Comparison of ENCODE assay signal across 27 cellular contexts in genomic region chr11:134880788-134881187, GRCh38.
"Had no signal": no experiment of that assay in that cellular context is flagged by ENCODE, and none has a peak within 500 bp of the region (broad histone marks: within the 10 kb centered on the region; RNA-seq: fewer than 3 reads in every experiment).

No MANE protein-coding gene starts in this region.

- DNase-seq: stimulated activated CD4-positive, alpha-beta T cell treated with anti-CD3 and anti-CD28 coated beads, Interleukin-2, amount 100 ng/mL, for 48 hours; stimulated activated CD4-positive, alpha-beta T cell treated with anti-CD3 and anti-CD28 coated beads, Interleukin-4, amount 100 ng/mL, for 1 hour; stimulated activated CD4-positive, alpha-beta T cell treated with anti-CD3 and anti-CD28 coated beads, Interleukin-4, amount 100 ng/mL, for 24 hours; stimulated activated CD4-positive, alpha-beta T cell treated with anti-CD3 and anti-CD28 coated beads, Interleukin-4, amount 100 ng/mL, for 4 hours; stimulated activated CD8-positive, alpha-beta memory T cell treated with anti-CD3 and anti-CD28 coated beads, Interleukin-4, amount 100 ng/mL, for 48 hours; stimulated activated naive B cell treated with anti-CD40 and anti-IgM and Interleukin-4, amounts not matched to agents 10 μg/mL and 1 μg/mL and 100 μg/mL, for 72 hours; stimulated activated naive CD4-positive, alpha-beta T cell; stimulated activated naive CD4-positive, alpha-beta T cell treated with Interleukin-2 at 50 U/mL for 16 hours; stimulated activated naive CD8-positive, alpha-beta T cell treated with anti-CD3 and anti-CD28 coated beads, Interleukin-15, amount 100 ng/mL, for 72 hours; stimulated activated naive CD8-positive, alpha-beta T cell treated with anti-CD3 and anti-CD28 coated beads, Interleukin-15, Interleukin-2, amounts not matched to agents 100 U/mL and 50 U/mL, for 24 hours; stomach; substantia nigra; testis; thyroid gland; tibial artery; transverse colon; trophoblast cell; upper lobe of left lung; upper lobe of right lung; uterus had no signal

- H3K27ac Mint-ChIP-seq: stimulated activated effector memory CD8-positive, alpha-beta T cell treated with anti-CD3 and anti-CD28 coated beads, Interleukin-12 subunit alpha, Interleukin-12 subunit beta, amount 100 ng/mL, for 72 hours; stimulated activated memory B cell treated with anti-CD40 and anti-IgM and Interleukin-4, amounts not matched to agents 10 μg/mL and 1 μg/mL and 100 μg/mL, for 72 hours; stimulated activated naive B cell treated with anti-CD40 and anti-IgM and Interleukin-4, amounts not matched to agents 10 μg/mL and 1 μg/mL and 100 μg/mL, for 72 hours; stimulated activated naive CD8-positive, alpha-beta T cell treated with anti-CD3 and anti-CD28 coated beads, Interleukin-15, Interleukin-2, amounts not matched to agents 100 ng/mL and 50 ng/mL, for 24 hours had no signal

- H3K9me3 ChIP-seq: stomach, suprapubic skin, testis, thoracic aorta, thyroid gland, tibial artery, tibial nerve, transverse colon, upper lobe of left lung, upper lobe of right lung, uterus, vagina had no signal

- H3K4me3 ChIP-seq: stomach, suprapubic skin, testis, thoracic aorta, thyroid gland, tibial artery, tibial nerve, transverse colon, upper lobe of left lung, upper lobe of right lung, uterus, vagina had no signal

- H3K4me1 ChIP-seq: stomach, suprapubic skin, testis, thyroid gland, tibial artery, tibial nerve, transverse colon, upper lobe of left lung, upper lobe of right lung, uterus, vagina had no signal

- H3K9me3 Mint-ChIP-seq: stimulated activated effector memory CD8-positive, alpha-beta T cell treated with anti-CD3 and anti-CD28 coated beads, Interleukin-12 subunit alpha, Interleukin-12 subunit beta, amount 100 ng/mL, for 72 hours; stimulated activated memory B cell treated with anti-CD40 and anti-IgM and Interleukin-4, amounts not matched to agents 10 μg/mL and 1 μg/mL and 100 μg/mL, for 72 hours; stimulated activated naive B cell treated with anti-CD40 and anti-IgM and Interleukin-4, amounts not matched to agents 10 μg/mL and 1 μg/mL and 100 μg/mL, for 72 hours; stimulated activated naive CD8-positive, alpha-beta T cell treated with anti-CD3 and anti-CD28 coated beads, Interleukin-15, amount 100 ng/mL, for 72 hours; stimulated activated naive CD8-positive, alpha-beta T cell treated with anti-CD3 and anti-CD28 coated beads, Interleukin-15, Interleukin-2, amounts not matched to agents 100 ng/mL and 50 ng/mL, for 24 hours had no signal

- H3K27ac ChIP-seq: stomach, suprapubic skin, testis, thoracic aorta, thyroid gland, tibial artery, tibial nerve, transverse colon, upper lobe of left lung, upper lobe of right lung, uterus, vagina had no signal

- H3K36me3 Mint-ChIP-seq: stimulated activated effector memory CD8-positive, alpha-beta T cell treated with anti-CD3 and anti-CD28 coated beads, Interleukin-12 subunit alpha, Interleukin-12 subunit beta, amount 100 ng/mL, for 72 hours; stimulated activated memory B cell treated with anti-CD40 and anti-IgM and Interleukin-4, amounts not matched to agents 10 μg/mL and 1 μg/mL and 100 μg/mL, for 72 hours; stimulated activated naive B cell treated with anti-CD40 and anti-IgM and Interleukin-4, amounts not matched to agents 10 μg/mL and 1 μg/mL and 100 μg/mL, for 72 hours had no signal

- H3K36me3 ChIP-seq: stomach, suprapubic skin, thoracic aorta, thyroid gland, tibial artery, tibial nerve, transverse colon, upper lobe of left lung, upper lobe of right lung, uterus, vagina had no signal

- H3K4me3 Mint-ChIP-seq: stimulated activated effector memory CD8-positive, alpha-beta T cell treated with anti-CD3 and anti-CD28 coated beads, Interleukin-12 subunit alpha, Interleukin-12 subunit beta, amount 100 ng/mL, for 72 hours; stimulated activated memory B cell treated with anti-CD40 and anti-IgM and Interleukin-4, amounts not matched to agents 10 μg/mL and 1 μg/mL and 100 μg/mL, for 72 hours; stimulated activated naive B cell treated with anti-CD40 and anti-IgM and Interleukin-4, amounts not matched to agents 10 μg/mL and 1 μg/mL and 100 μg/mL, for 72 hours; stimulated activated naive CD8-positive, alpha-beta T cell treated with anti-CD3 and anti-CD28 coated beads, Interleukin-15, amount 100 ng/mL, for 72 hours; stimulated activated naive CD8-positive, alpha-beta T cell treated with anti-CD3 and anti-CD28 coated beads, Interleukin-15, Interleukin-2, amounts not matched to agents 100 ng/mL and 50 ng/mL, for 24 hours had no signal

- ATAC-seq: stimulated activated effector memory CD8-positive, alpha-beta T cell treated with anti-CD3 and anti-CD28 coated beads, Interleukin-12 subunit alpha, Interleukin-12 subunit beta, amount 100 ng/mL, for 72 hours; stimulated activated memory B cell treated with anti-CD40 and anti-IgM and Interleukin-4, amounts not matched to agents 10 μg/mL and 1 μg/mL and 100 μg/mL, for 72 hours; stimulated activated naive B cell treated with anti-CD40 and anti-IgM and Interleukin-4, amounts not matched to agents 10 μg/mL and 1 μg/mL and 100 μg/mL, for 72 hours; stimulated activated naive CD8-positive, alpha-beta T cell treated with anti-CD3 and anti-CD28 coated beads, Interleukin-15, amount 100 ng/mL, for 72 hours; stimulated activated naive CD8-positive, alpha-beta T cell treated with anti-CD3 and anti-CD28 coated beads, Interleukin-15, Interleukin-2, amounts not matched to agents 100 U/mL and 50 U/mL, for 24 hours; upper lobe of right lung had no signal

- H3K4me1 Mint-ChIP-seq: stimulated activated effector memory CD8-positive, alpha-beta T cell treated with anti-CD3 and anti-CD28 coated beads, Interleukin-12 subunit alpha, Interleukin-12 subunit beta, amount 100 ng/mL, for 72 hours; stimulated activated memory B cell treated with anti-CD40 and anti-IgM and Interleukin-4, amounts not matched to agents 10 μg/mL and 1 μg/mL and 100 μg/mL, for 72 hours; stimulated activated naive B cell treated with anti-CD40 and anti-IgM and Interleukin-4, amounts not matched to agents 10 μg/mL and 1 μg/mL and 100 μg/mL, for 72 hours; stimulated activated naive CD8-positive, alpha-beta T cell treated with anti-CD3 and anti-CD28 coated beads, Interleukin-15, amount 100 ng/mL, for 72 hours had no signal

- H3K27me3 ChIP-seq: testis, thyroid gland, upper lobe of left lung, upper lobe of right lung, vagina had no signal
